ENCODE assay signal across 22 cellular contexts in genomic region chr3:111156506-111156905, GRCh38.
A peak's percentile ranks its signal among the peaks of the same experiment; 100 is the strongest.
DNase-seq lines count a peak whose midpoint lies in the region; ATAC-seq and TF ChIP-seq lines count a peak whose summit lies in the region.
"Had no signal": no experiment of that assay in that cellular context is flagged by ENCODE, and none has a peak within 500 bp of the region (broad histone marks: within the 10 kb centered on the region; RNA-seq: fewer than 3 reads in every experiment).

No MANE protein-coding gene starts in this region.

- no peak overlapping the region for H3K4me3 ChIP-seq in choroid plexus epithelial cell (ENCODE audit: low read depth, low read length)
- H3K4me3 ChIP-seq: K562, SJSA1 had no signal

- CTCF ChIA-PET in WTC11 (lab: Charles Lee), result no interaction called here

- no peaks in the 10 kb centered on the region for H3K27me3 Mint-ChIP-seq in WTC11 (ENCODE audit: low read depth)
- H3K27me3 Mint-ChIP-seq: B cell had no signal

- H3K4me1 Mint-ChIP-seq in WTC11, result peaks cover 27% of the 10 kb centered on the region
- H3K4me1 Mint-ChIP-seq: B cell had no signal

- no peak for ATAC-seq in WTC11
- ATAC-seq: CD8-positive, alpha-beta T cell; HepG2; K562 had no signal

- H3K9me3 Mint-ChIP-seq in WTC11, result no peaks in the 10 kb centered on the region
- H3K9me3 Mint-ChIP-seq: CD8-positive, alpha-beta T cell had no signal

- no peak overlapping the region for H3K4me3 Mint-ChIP-seq in WTC11
- H3K4me3 Mint-ChIP-seq: B cell; CD8-positive, alpha-beta T cell had no signal

- DNase-seq in WTC11 (ENCODE audit: low spot score) (no peak), choroid plexus epithelial cell (ENCODE audit: low read depth) (peak; percentile 46), myocyte (ENCODE audit: low read depth) (peak; percentile 18), NCI-H446 treated with DMSO at 0.1 percent for 48 hours (lab: John Stamatoyannopoulos, UW) (no peak), DMS 273 treated with DMSO at 0.1 percent for 48 hours (lab: John Stamatoyannopoulos, UW) (no peak), SK-N-DZ (ENCODE audit: low spot score) (no peak)
- DNase-seq in activated naive CD4-positive, alpha-beta T cell (lab: John Stamatoyannopoulos, UW), result no peak
- DNase-seq: CD8-positive, alpha-beta T cell; DND-41; H7; Kasumi-1; NCI-H1105; NCI-H1436 treated with DMSO at 0.1 percent for 48 hours; NCI-H187 treated with DMSO at 0.1 percent for 48 hours; NCI-H510A; NCI-H69; Right ventricle myocardium superior; RPMI8226 had no signal

- POLR2A ChIA-PET in WTC11 (lab: Charles Lee), result no interaction called here

- TF ChIP-seq CTCF in WTC11 (IDR thresholded peaks at IDR 0.05), result no peak
- TF ChIP-seq CTCF in choroid plexus epithelial cell (conservative IDR thresholded peaks at IDR 0.05; ENCODE audit: low read depth, low read length), result no peak

- H3K27ac Mint-ChIP-seq in WTC11, result peak overlapping the region; percentile 6; the same call in 1 of the 2 replicates
- H3K27ac Mint-ChIP-seq: B cell; CD8-positive, alpha-beta T cell had no signal

- peaks cover 17% of the 10 kb centered on the region for H3K36me3 Mint-ChIP-seq in WTC11

TF ChIP-seq in WTC11, 78 proteins besides CTCF, POLR2A, EP300 and RAD21:
- no peak for TF ChIP-seq ZNF671 (CRISPR knock-in tag; IDR thresholded peaks at IDR 0.05)
- no peak for TF ChIP-seq STAT6 (CRISPR knock-in tag; conservative IDR thresholded peaks at IDR 0.05; ENCODE audit: low read depth)
- TF ChIP-seq, protein P1, sequence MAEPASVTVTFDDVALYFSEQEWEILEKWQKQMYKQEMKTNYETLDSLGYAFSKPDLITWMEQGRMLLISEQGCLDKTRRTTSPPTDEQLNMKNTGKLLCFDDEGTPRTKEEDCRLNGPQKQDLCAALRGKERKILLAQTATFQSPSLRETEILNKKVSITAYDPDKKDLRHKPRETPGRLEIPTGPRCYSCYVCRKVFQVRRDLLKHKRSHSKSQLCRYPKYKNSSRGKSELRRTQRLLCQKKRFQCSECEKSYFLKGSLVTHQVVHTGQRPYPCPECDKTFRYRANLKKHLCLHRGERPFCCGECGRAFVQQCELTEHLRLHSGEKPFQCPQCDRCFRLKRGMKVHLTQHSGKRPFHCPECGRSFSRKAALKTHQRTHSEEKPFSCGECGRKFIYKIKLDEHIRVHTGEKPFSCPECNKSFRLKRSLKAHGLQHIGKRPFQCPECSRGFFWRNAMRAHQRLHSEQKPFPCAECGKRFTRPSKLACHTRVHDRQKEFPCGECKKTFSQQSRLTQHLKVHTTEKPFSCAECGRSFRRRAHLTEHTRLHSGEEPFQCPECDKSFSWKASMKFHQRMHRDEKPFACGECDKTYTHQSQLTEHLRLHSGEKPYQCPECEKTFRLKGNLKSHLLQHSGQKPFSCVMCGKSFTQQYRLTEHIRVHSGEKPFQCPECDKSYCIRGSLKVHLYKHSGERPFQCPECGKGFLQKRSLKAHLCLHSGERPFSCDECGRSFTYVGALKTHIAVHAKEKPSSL (CRISPR knock-in tag; conservative IDR thresholded peaks at IDR 0.05), result no peak
- no peak for TF ChIP-seq FOXP1 (CRISPR knock-in tag; IDR thresholded peaks at IDR 0.05; ENCODE audit: borderline replicate concordance)
- no peak for TF ChIP-seq ESRRA (CRISPR knock-in tag; IDR thresholded peaks at IDR 0.05; ENCODE audit: borderline replicate concordance)
- TF ChIP-seq TCF7 (CRISPR knock-in tag; IDR thresholded peaks at IDR 0.05; ENCODE audit: low read depth), result no peak
- TF ChIP-seq AR (CRISPR knock-in tag; IDR thresholded peaks at IDR 0.05), result no peak
- TF ChIP-seq FOXJ3 (CRISPR knock-in tag; IDR thresholded peaks at IDR 0.05; ENCODE audit: borderline replicate concordance), result no peak
- TF ChIP-seq GTF2I (CRISPR knock-in tag; conservative IDR thresholded peaks at IDR 0.05), result no peak

Comparison
In these comparisons a context has a peak if more than half of its experiments do, and no peak if none do; other contexts are left out.
1. DNase-seq: peak in choroid plexus epithelial cell (single experiment) and myocyte (single experiment); none in WTC11 (single experiment), activated naive CD4-positive, alpha-beta T cell (0 of 4), NCI-H446 treated with DMSO at 0.1 percent for 48 hours (single experiment), DMS 273 treated with DMSO at 0.1 percent for 48 hours (single experiment) and SK-N-DZ (single experiment).